Comparison of ENCODE assay signal across 28 cellular contexts in genomic region chr3:105923151-105923550, GRCh38.
"Had no signal": no experiment of that assay in that cellular context is flagged by ENCODE, and none has a peak within 500 bp of the region (broad histone marks: within the 10 kb centered on the region; RNA-seq: fewer than 3 reads in every experiment).

No MANE protein-coding gene starts in this region.

- H2AFZ ChIP-seq: neural progenitor cell, parathyroid adenoma had no signal

- DNase-seq: natural killer cell; occipital lobe; ovary; posterior cingulate gyrus; psoas muscle; right cardiac atrium; right lobe of liver; sigmoid colon; small intestine; stimulated activated CD4-positive, alpha-beta T cell treated with anti-CD3 and anti-CD28 coated beads, Interleukin-15, amount 100 ng/mL, for 24 hours; stimulated activated CD4-positive, alpha-beta T cell treated with anti-CD3 and anti-CD28 coated beads, Interleukin-2, amount 100 ng/mL, for 24 hours; stimulated activated CD4-positive, alpha-beta T cell treated with anti-CD3 and anti-CD28 coated beads, Interleukin-2, amount 100 ng/mL, for 48 hours; stimulated activated CD4-positive, alpha-beta T cell treated with anti-CD3 and anti-CD28 coated beads, Interleukin-4, amount 100 ng/mL, for 24 hours; stimulated activated naive B cell treated with anti-CD40 and anti-IgM and Interleukin-4, amounts not matched to agents 10 μg/mL and 1 μg/mL and 100 μg/mL, for 72 hours; stimulated activated naive CD4-positive, alpha-beta T cell treated with Interleukin-2 at 50 U/mL for 16 hours; stomach; thyroid gland; upper lobe of right lung; uterus had no signal

- H3K4me3 ChIP-seq: neural progenitor cell, ovary, psoas muscle, right lobe of liver, sigmoid colon, stomach, thoracic aorta, thyroid gland, tibial nerve, upper lobe of right lung, uterus had no signal

- H3K79me2 ChIP-seq: parathyroid adenoma had no signal

- ATAC-seq: natural killer cell; psoas muscle; right cardiac atrium; right lobe of liver; stimulated activated effector memory CD8-positive, alpha-beta T cell treated with anti-CD3 and anti-CD28 coated beads, Interleukin-12 subunit alpha, Interleukin-12 subunit beta, amount 100 ng/mL, for 72 hours; stimulated activated naive B cell treated with anti-CD40 and anti-IgM and Interleukin-4, amounts not matched to agents 10 μg/mL and 1 μg/mL and 100 μg/mL, for 72 hours; upper lobe of right lung had no signal

- H3K27me3 Mint-ChIP-seq: progenitor cell of endocrine pancreas; stimulated activated naive B cell treated with anti-CD40 and anti-IgM and Interleukin-4, amounts not matched to agents 10 μg/mL and 1 μg/mL and 100 μg/mL, for 72 hours; stimulated activated naive CD8-positive, alpha-beta T cell treated with anti-CD3 and anti-CD28 coated beads, Interleukin-15, Interleukin-2, amounts not matched to agents 100 ng/mL and 50 ng/mL, for 24 hours; type B pancreatic cell had no signal

- H3K36me3 Mint-ChIP-seq: neural progenitor cell; stimulated activated effector memory CD8-positive, alpha-beta T cell treated with anti-CD3 and anti-CD28 coated beads, Interleukin-12 subunit alpha, Interleukin-12 subunit beta, amount 100 ng/mL, for 72 hours; type B pancreatic cell had no signal

- H3K27me3 ChIP-seq: neural progenitor cell, ovary, right lobe of liver, sigmoid colon, stomach, thyroid gland, tibial nerve, upper lobe of right lung, uterus had no signal

- H3K4me3 Mint-ChIP-seq: natural killer cell; nephron; neural progenitor cell; stimulated activated effector memory CD8-positive, alpha-beta T cell treated with anti-CD3 and anti-CD28 coated beads, Interleukin-12 subunit alpha, Interleukin-12 subunit beta, amount 100 ng/mL, for 72 hours; stimulated activated naive B cell treated with anti-CD40 and anti-IgM and Interleukin-4, amounts not matched to agents 10 μg/mL and 1 μg/mL and 100 μg/mL, for 72 hours; stimulated activated naive CD8-positive, alpha-beta T cell treated with anti-CD3 and anti-CD28 coated beads, Interleukin-15, Interleukin-2, amounts not matched to agents 100 ng/mL and 50 ng/mL, for 24 hours; type B pancreatic cell had no signal

- H3K4me2 ChIP-seq: neural progenitor cell had no signal

- H3K4me1 Mint-ChIP-seq: nephron; neural progenitor cell; stimulated activated naive B cell treated with anti-CD40 and anti-IgM and Interleukin-4, amounts not matched to agents 10 μg/mL and 1 μg/mL and 100 μg/mL, for 72 hours had no signal

- H3K9ac ChIP-seq: neural progenitor cell, parathyroid adenoma had no signal

- H3K9me3 ChIP-seq: ovary, psoas muscle, thoracic aorta, thyroid gland, upper lobe of right lung, uterus had no signal

- H3K4me1 ChIP-seq: neural progenitor cell, parathyroid adenoma, psoas muscle, sigmoid colon, stomach, thyroid gland, tibial nerve, upper lobe of right lung, uterus had no signal

- H3K36me3 ChIP-seq: neural progenitor cell, ovary, right lobe of liver, sigmoid colon, stomach, thoracic aorta, thyroid gland, tibial nerve, upper lobe of right lung, uterus had no signal

- H3K27ac Mint-ChIP-seq: natural killer cell; nephron; neural progenitor cell; progenitor cell of endocrine pancreas; stimulated activated effector memory CD8-positive, alpha-beta T cell treated with anti-CD3 and anti-CD28 coated beads, Interleukin-12 subunit alpha, Interleukin-12 subunit beta, amount 100 ng/mL, for 72 hours; stimulated activated naive B cell treated with anti-CD40 and anti-IgM and Interleukin-4, amounts not matched to agents 10 μg/mL and 1 μg/mL and 100 μg/mL, for 72 hours; stimulated activated naive CD8-positive, alpha-beta T cell treated with anti-CD3 and anti-CD28 coated beads, Interleukin-15, Interleukin-2, amounts not matched to agents 100 ng/mL and 50 ng/mL, for 24 hours; type B pancreatic cell had no signal

- H3K27ac ChIP-seq: neural progenitor cell, ovary, parathyroid adenoma, psoas muscle, right lobe of liver, sigmoid colon, stomach, thoracic aorta, thyroid gland, tibial nerve, upper lobe of right lung, uterus had no signal
